17 cellular contexts compared by ENCODE assay signal in genomic region chr1:56517404-56518130, GRCh38.
DNase-seq lines count a peak whose midpoint lies in the region; ATAC-seq, FAIRE-seq and TF ChIP-seq lines count a peak whose summit lies in the region.
"Had no signal": no experiment of that assay in that cellular context is flagged by ENCODE, and none has a peak within 500 bp of the region (broad histone marks: within the 10 kb centered on the region; RNA-seq: fewer than 3 reads in every experiment).

No MANE protein-coding gene starts in this region.

- TF ChIP-seq CTCF in bronchial epithelial cell (IDR thresholded peaks at IDR 0.05; ENCODE audit: insufficient read depth, low read length, severe bottlenecking) = no peak
- no peak for TF ChIP-seq CTCF in type B pancreatic cell (conservative IDR thresholded peaks at IDR 0.05)

- H3K4me1 Mint-ChIP-seq in type B pancreatic cell (ENCODE audit: unreplicated experiment) = peaks cover 39% of the 10 kb centered on the region
- peaks cover 28 to 43% of the 10 kb centered on the region in 2 donors for H3K4me1 Mint-ChIP-seq in stimulated activated naive B cell treated with anti-CD40 and anti-IgM and Interleukin-4, amounts not matched to agents 10 μg/mL and 1 μg/mL and 100 μg/mL, for 72 hours
- H3K4me1 Mint-ChIP-seq: immature natural killer cell had no signal

- H3K27me3 ChIP-seq in HUES64 (ENCODE audit: insufficient read depth, low read length) = no peaks in the 10 kb centered on the region
- no peaks in the 10 kb centered on the region for H3K27me3 ChIP-seq in bronchial epithelial cell (ENCODE audit: control insufficient read depth, insufficient read depth, low read length)
- no peaks in the 10 kb centered on the region for H3K27me3 ChIP-seq in mucosa of rectum (ENCODE audit: control insufficient read depth in 2 of 2, insufficient read depth in 2 of 2, low read length in 2 of 2)

- H3K4me1 ChIP-seq in HUES64 (ENCODE audit: insufficient read depth, low read length) (peaks cover 18% of the 10 kb centered on the region), mucosa of rectum (ENCODE audit: control insufficient read depth in 2 of 2, insufficient read depth in 2 of 2, low read length in 2 of 2) (peaks cover 18 to 19% of the 10 kb centered on the region in 2 donors)

- H3K9ac ChIP-seq in HUES64 (ENCODE audit: low read depth, low read length) (no peak overlapping the region), mucosa of rectum (ENCODE audit: low read depth in 1 of 2, low read length in 2 of 2) (peak overlapping the region in 1 of 2 donors; percentile 13)

- H3K9me3 Mint-ChIP-seq in type B pancreatic cell = no peaks in the 10 kb centered on the region
- H3K9me3 Mint-ChIP-seq in stimulated activated naive B cell treated with anti-CD40 and anti-IgM and Interleukin-4, amounts not matched to agents 10 μg/mL and 1 μg/mL and 100 μg/mL, for 72 hours = no peaks in the 10 kb centered on the region
- H3K9me3 Mint-ChIP-seq: IgD-negative memory B cell; naive thymus-derived CD8-positive, alpha-beta T cell had no signal

- no peak overlapping the region for H3K4me3 ChIP-seq in HUES64 (ENCODE audit: low read length)
- H3K4me3 ChIP-seq in bronchial epithelial cell (ENCODE audit: low read depth, low read length) = no peak overlapping the region
- no peak overlapping the region for H3K4me3 ChIP-seq in mucosa of rectum (ENCODE audit: low read length in 2 of 2)

- H3K36me3 ChIP-seq in HUES64 (ENCODE audit: insufficient read depth, low read length) (peaks cover 67% of the 10 kb centered on the region), bronchial epithelial cell (ENCODE audit: control insufficient read depth, insufficient read depth, low read length) (no peaks in the 10 kb centered on the region), mucosa of rectum (ENCODE audit: control insufficient read depth in 2 of 2, insufficient read depth in 2 of 2, low read length in 2 of 2) (peaks cover 0 to 8% of the 10 kb centered on the region in 2 donors)

- peak overlapping the region; percentile 98 for H3K27ac Mint-ChIP-seq in type B pancreatic cell
- H3K27ac Mint-ChIP-seq in stimulated activated naive B cell treated with anti-CD40 and anti-IgM and Interleukin-4, amounts not matched to agents 10 μg/mL and 1 μg/mL and 100 μg/mL, for 72 hours = no peak overlapping the region
- H3K27ac Mint-ChIP-seq: immature natural killer cell; naive thymus-derived CD8-positive, alpha-beta T cell had no signal

- FAIRE-seq in bronchial epithelial cell (lab: Jason Lieb, UNC) = no peak

- no peaks in the 10 kb centered on the region for H3K27me3 Mint-ChIP-seq in type B pancreatic cell
- H3K27me3 Mint-ChIP-seq in stimulated activated naive B cell treated with anti-CD40 and anti-IgM and Interleukin-4, amounts not matched to agents 10 μg/mL and 1 μg/mL and 100 μg/mL, for 72 hours = no peaks in the 10 kb centered on the region
- H3K27me3 Mint-ChIP-seq: IgD-negative memory B cell had no signal

- H3K4me3 Mint-ChIP-seq in type B pancreatic cell = peak overlapping the region; percentile 80
- peak overlapping the region in 1 of 2 donors; percentile 1 for H3K4me3 Mint-ChIP-seq in stimulated activated naive B cell treated with anti-CD40 and anti-IgM and Interleukin-4, amounts not matched to agents 10 μg/mL and 1 μg/mL and 100 μg/mL, for 72 hours
- H3K4me3 Mint-ChIP-seq: immature natural killer cell had no signal

- ATAC-seq in stimulated activated naive B cell treated with anti-CD40 and anti-IgM and Interleukin-4, amounts not matched to agents 10 μg/mL and 1 μg/mL and 100 μg/mL, for 72 hours (replicated peaks) = no peak
- no peak for ATAC-seq in HG03439 (IDR thresholded peaks at IDR 0.05; ENCODE audit: unreplicated experiment)
- ATAC-seq: naive thymus-derived CD8-positive, alpha-beta T cell; Panc1 had no signal

- peak; percentile 12 for DNase-seq in bronchial epithelial cell (ENCODE audit: low read depth)
- no peak for DNase-seq in type B pancreatic cell (ENCODE audit: extremely low spot score, unreplicated experiment)
- DNase-seq in stimulated activated naive B cell treated with anti-CD40 and anti-IgM and Interleukin-4, amounts not matched to agents 10 μg/mL and 1 μg/mL and 100 μg/mL, for 72 hours = no peak
- DNase-seq in KG1 (lab: John Stamatoyannopoulos, UW) = no peak
- no peak for DNase-seq in UCSD-AML1 (lab: John Stamatoyannopoulos, UW; ENCODE audit: unreplicated experiment)
- DNase-seq: activated CD4-positive, alpha-beta T cell treated with anti-CD3 and anti-CD28 coated beads for 1 hour; activated T-cell treated with anti-CD3 and anti-CD28 coated beads, Interleukin-2, amount 50 U/mL, for 1 hour; effector memory CD4-positive, alpha-beta T cell; immature natural killer cell; naive thymus-derived CD8-positive, alpha-beta T cell; NCI-H1436; T-helper 1 cell had no signal

- H3K36me3 Mint-ChIP-seq in type B pancreatic cell = peaks cover 60% of the 10 kb centered on the region
- no peaks in the 10 kb centered on the region for H3K36me3 Mint-ChIP-seq in stimulated activated naive B cell treated with anti-CD40 and anti-IgM and Interleukin-4, amounts not matched to agents 10 μg/mL and 1 μg/mL and 100 μg/mL, for 72 hours
- H3K36me3 Mint-ChIP-seq: immature natural killer cell; naive thymus-derived CD8-positive, alpha-beta T cell had no signal

- peak overlapping the region; percentile 8; the same call in 1 of the 2 replicates for H3K27ac ChIP-seq in HUES64 (ENCODE audit: low read depth, low read length)
- peak overlapping the region; percentile 70 to 73 for H3K27ac ChIP-seq in mucosa of rectum (ENCODE audit: low read depth in 2 of 2, low read length in 2 of 2)

- WGBS in HUES64 = 91% methylated on average over 2 of the region's 2 CpGs

- no peaks in the 10 kb centered on the region for H3K9me3 ChIP-seq in HUES64 (ENCODE audit: insufficient read depth, low read depth, low read length)
- H3K9me3 ChIP-seq in mucosa of rectum (ENCODE audit: control insufficient read depth in 2 of 2, low read length in 2 of 2) = no peaks in the 10 kb centered on the region
